16 cellular contexts compared by ENCODE assay signal in genomic region chr22:26568207-26568706, GRCh38. TPM values are rescaled to one million over a fixed set of nuclear protein-coding genes. Genes with fewer than 3 reads are reported as not detected.
DNase-seq lines count a peak whose midpoint lies in the region; ATAC-seq and TF ChIP-seq lines count a peak whose summit lies in the region.
"Had no signal": no experiment of that assay in that cellular context is flagged by ENCODE, and none has a peak within 500 bp of the region (broad histone marks: within the 10 kb centered on the region; RNA-seq: fewer than 3 reads in every experiment).

No MANE protein-coding gene starts in this region.

- H3K27me3 ChIP-seq in BLaER1: no peaks in the 10 kb centered on the region
- H3K27me3 ChIP-seq in IMR-90 (ENCODE audit: control insufficient read depth, insufficient read depth, low read length): no peaks in the 10 kb centered on the region
- H3K27me3 ChIP-seq in mesendoderm (ENCODE audit: insufficient read depth, low read length, poor library complexity): no peaks in the 10 kb centered on the region

- intact Hi-C loops in IMR-90 (cut with micrococcal nuclease): no loop called here

- H3K4ac ChIP-seq in IMR-90 (ENCODE audit: low read depth, low read length) (peak overlapping the region; percentile 73), mesendoderm (ENCODE audit: low read depth, low read length) (no peak overlapping the region)

- H3K14ac ChIP-seq in IMR-90 (replicated peaks; ENCODE audit: low read depth, low read length): no peak overlapping the region; the same call in 1 of the 2 replicates

- H3K4me3 ChIP-seq in BLaER1 (no peak overlapping the region), IMR-90 (ENCODE audit: insufficient read depth, low read depth, low read length) (no peak overlapping the region), choroid plexus epithelial cell (ENCODE audit: low read depth, low read length) (no peak overlapping the region), mesendoderm (ENCODE audit: low read length) (no peak overlapping the region)
- H3K4me3 ChIP-seq: lower lobe of right lung had no signal

- no TSS peak for BruUV-seq in IMR-90 (replicated peaks; lab: Mats Ljungman, UMichigan)

- DNase-seq in IMR-90 (peak; percentile 12), choroid plexus epithelial cell (ENCODE audit: low read depth) (peak; percentile 24), mesendoderm (peak; percentile 97), HuH-7.5 (ENCODE audit: low spot score) (no peak), omental fat pad (ENCODE audit: low spot score) (no peak), AG20443 (ENCODE audit: low spot score) (no peak), GDM1 (lab: John Stamatoyannopoulos, UW) (no peak)
- DNase-seq: activated CD4-positive, alpha-beta memory T cell treated with anti-CD3 and anti-CD28 coated beads, Interleukin-2, amount 10 ng/mL, durations not matched to agents 7 days and 5 days; amygdala; lower lobe of right lung; stimulated activated naive CD4-positive, alpha-beta T cell treated with Interleukin-2 at 50 U/mL for 16 hours; SW 1271 had no signal

- no peak overlapping the region for H3K56ac ChIP-seq in IMR-90 (ENCODE audit: extremely low read depth, insufficient read depth, low read length)
- peak overlapping the region; percentile 76 for H3K56ac ChIP-seq in mesendoderm (ENCODE audit: low read length)

- dilution Hi-C loops in IMR-90 (cut with HindIII; ENCODE audit: low sequenced_read_pairs, unreplicated experiment): no loop called here

- no peak overlapping the region for H3K9ac ChIP-seq in BLaER1
- no peak overlapping the region for H3K9ac ChIP-seq in IMR-90 (ENCODE audit: low read depth, low read length)
- H3K9ac ChIP-seq in mesendoderm (ENCODE audit: low read length): peak overlapping the region; percentile 47

- no peak overlapping the region for H2AK9ac ChIP-seq in IMR-90 (replicated peaks; ENCODE audit: low read depth, low read length, poor library complexity)

- peak overlapping the region in 1 of 2 experiments; percentile 9; a peak in 1 of 4 replicates for H4K8ac ChIP-seq in IMR-90 (ENCODE audit: low read depth in 2 of 2, low read length in 2 of 2)
- no peak overlapping the region for H4K8ac ChIP-seq in mesendoderm (ENCODE audit: low read depth, low read length)

- peak overlapping the region; percentile 23 for H2BK5ac ChIP-seq in IMR-90 (ENCODE audit: low read depth, low read length, poor library complexity, severe bottlenecking)
- H2BK5ac ChIP-seq in mesendoderm (ENCODE audit: low read length): peak overlapping the region; percentile 26

- POLR2A ChIA-PET in IMR-90 (lab: Charles Lee; ENCODE audit: unreplicated experiment): no interaction called here

- peaks cover 14% of the 10 kb centered on the region for H3K9me1 ChIP-seq in IMR-90 (ENCODE audit: insufficient read depth, low read length)

- H2BK20ac ChIP-seq in IMR-90 (ENCODE audit: low read depth, low read length): no peak overlapping the region

- no peak for TF ChIP-seq RAD21 in IMR-90 (IDR thresholded peaks at IDR 0.05; ENCODE audit: low read length)

- H3K36me3 ChIP-seq in BLaER1 (peaks cover 46% of the 10 kb centered on the region), IMR-90 (ENCODE audit: control insufficient read depth, insufficient read depth, low read length) (peaks cover 4% of the 10 kb centered on the region), mesendoderm (ENCODE audit: control insufficient read depth, insufficient read depth, low read length) (peaks cover 6% of the 10 kb centered on the region)

- H3K4me2 ChIP-seq in BLaER1 (peak overlapping the region; percentile 60), IMR-90 (ENCODE audit: low read depth, low read length) (peak overlapping the region; percentile 47), mesendoderm (ENCODE audit: low read length) (peak overlapping the region; percentile 3)

- H3K4me1 ChIP-seq in BLaER1: peaks cover 97% of the 10 kb centered on the region
- H3K4me1 ChIP-seq in IMR-90 (ENCODE audit: control insufficient read depth, insufficient read depth, low read length): peaks cover 4% of the 10 kb centered on the region
- peaks cover 14% of the 10 kb centered on the region for H3K4me1 ChIP-seq in mesendoderm (ENCODE audit: control insufficient read depth, low read depth, low read length)

- no peak for TF ChIP-seq POLR2A in IMR-90 (IDR thresholded peaks at IDR 0.05; ENCODE audit: low read depth, low read length)

- H4K20me1 ChIP-seq in BLaER1 (peaks cover 82% of the 10 kb centered on the region), IMR-90 (ENCODE audit: insufficient read depth, low read length) (peaks cover 30% of the 10 kb centered on the region)

- ATAC-seq in IMR-90 (ENCODE audit: low read depth) (no peak), omental fat pad (ENCODE audit: low FRiP score) (no peak)

- H3K79me2 ChIP-seq in mesendoderm (ENCODE audit: control insufficient read depth, insufficient read depth, low read length): peaks cover 86% of the 10 kb centered on the region

- 27% methylated on average over 2 of the region's 11 CpGs; no CpG with 5 or more reads in 1 of the 2 experiments for WGBS in IMR-90 (ENCODE audit: extremely low coverage in 2 of 2, insufficient read length in 1 of 2), 2 experiments
- WGBS in mesendoderm (ENCODE audit: extremely low coverage, insufficient coverage, low lambda C conversion rate): no CpG with 5 or more reads among the region's 11 CpGs

- TF ChIP-seq CTCF in IMR-90 (conservative IDR thresholded peaks at IDR 0.05; ENCODE audit: low read depth, low read length) (no peak), choroid plexus epithelial cell (conservative IDR thresholded peaks at IDR 0.05; ENCODE audit: low read depth, low read length) (no peak), omental fat pad (IDR thresholded peaks at IDR 0.05) (no peak)

- H3K79me1 ChIP-seq in IMR-90 (ENCODE audit: low read depth in 1 of 2, low read length in 2 of 2) (peaks cover 37 to 86% of the 10 kb centered on the region in 2 experiments), mesendoderm (ENCODE audit: low read length) (peaks cover 38% of the 10 kb centered on the region)

- H3K23ac ChIP-seq in IMR-90 (ENCODE audit: low read depth, low read length): no peak overlapping the region; the same call in 1 of the 2 replicates
- no peak overlapping the region for H3K23ac ChIP-seq in mesendoderm (ENCODE audit: low read length)

- H2BK15ac ChIP-seq in IMR-90 (ENCODE audit: low read depth, low read length) (no peak overlapping the region), mesendoderm (replicated peaks; ENCODE audit: low read depth) (no peak overlapping the region)

- CTCF ChIA-PET in IMR-90 (lab: Yijun Ruan, JAX): no interaction called here

- H3K9me3 ChIP-seq in BLaER1 (no peaks in the 10 kb centered on the region), IMR-90 (ENCODE audit: control insufficient read depth, insufficient read depth, low read length) (no peaks in the 10 kb centered on the region)
- H3K9me3 ChIP-seq: lower lobe of right lung had no signal

- peak overlapping the region; percentile 58; the same call in 1 of the 2 replicates for H2AK5ac ChIP-seq in IMR-90 (ENCODE audit: low read depth, low read length)
- no peak overlapping the region for H2AK5ac ChIP-seq in mesendoderm (ENCODE audit: low read length)

- H2AFZ ChIP-seq in IMR-90 (replicated peaks; ENCODE audit: low read length, poor library complexity): no peak overlapping the region

- in situ Hi-C loops in IMR-90 (cut with MboI; ENCODE audit: low sequenced_read_pairs): no loop called here

- H4K91ac ChIP-seq in IMR-90 (ENCODE audit: insufficient read depth, low read depth, low read length): no peak overlapping the region

- H3K27ac ChIP-seq in BLaER1 (0 out of 2 replicates have a peak overlapping the region, but pooled peaks have one; percentile 4), IMR-90 (ENCODE audit: insufficient read depth, low read length) (no peak overlapping the region), mesendoderm (ENCODE audit: low read depth, low read length) (peak overlapping the region; percentile 51)
- H3K27ac ChIP-seq: lower lobe of right lung had no signal

- H2BK120ac ChIP-seq in IMR-90 (ENCODE audit: low read depth, low read length) (no peak overlapping the region), mesendoderm (ENCODE audit: low read depth, low read length) (no peak overlapping the region)

- no peak overlapping the region for H3K18ac ChIP-seq in IMR-90 (ENCODE audit: low read depth, low read length)
- H3K18ac ChIP-seq in mesendoderm (ENCODE audit: low read length): no peak overlapping the region

- H4K5ac ChIP-seq in IMR-90 (ENCODE audit: low read depth, low read length) (no peak overlapping the region), mesendoderm (ENCODE audit: low read length) (no peak overlapping the region)

TF ChIP-seq in IMR-90, 13 proteins besides CTCF, POLR2A, EP300 and RAD21 (continues in another document):
- TF ChIP-seq RFX5 (IDR thresholded peaks at IDR 0.05; ENCODE audit: low read depth, low read length): no peak

RNA-seq across cellular contexts. Expression of gene TPST2, which starts 21.7 kb away (rescaled TPM):
- total RNA-seq in IMR-90 (2012; rRNA removed) (41.7 and 42.5 TPM in 2 replicates), omental fat pad (100 to 1,000 TPM in 1 of 4 donors, 10 to 100 TPM in 3; 39.5 to 101 (median 73.3) TPM)
- 63.6 and 81.1 TPM in 2 replicates for polyA plus RNA-seq in IMR-90 (2012; rRNA removed)
- polyA plus RNA-seq in IMR-90 (2012; cell fraction: cytosol; rRNA removed): 84.8 and 101 TPM in 2 replicates
- polyA plus RNA-seq in IMR-90 (2012; cell fraction: nucleus; rRNA removed; ENCODE audit: low replicate concordance): 50.0 and 85.2 TPM in 2 replicates
- 60.8 TPM for polyA plus RNA-seq in mesendoderm (2013, experiment 1 of 2)
- polyA plus RNA-seq in mesendoderm (2013, experiment 2 of 2): 59.3 TPM

RNA-seq across cellular contexts. Expression of gene CRYBB1, which starts 49.6 kb away (rescaled TPM):
- total RNA-seq in IMR-90 (2012; rRNA removed): not detected in 2 replicates
- not detected in 2 replicates for polyA plus RNA-seq in IMR-90 (2012; rRNA removed)
- not detected in 2 replicates for polyA plus RNA-seq in IMR-90 (2012; cell fraction: cytosol; rRNA removed)
- polyA plus RNA-seq in IMR-90 (2012; cell fraction: nucleus; rRNA removed; ENCODE audit: low replicate concordance): not detected in 2 replicates
- 7.3 TPM for polyA plus RNA-seq in mesendoderm (2013, experiment 1 of 2)
- polyA plus RNA-seq in mesendoderm (2013, experiment 2 of 2): 7.5 TPM
- total RNA-seq in omental fat pad: 1 to 10 TPM in 3 of 4 donors, under 1 TPM in 1; 0.96 to 2.2 (median 1.9) TPM
- total RNA-seq: NCI-H460 had no signal

RNA-seq across cellular contexts. Expression of gene CRYBA4, which starts 53.5 kb away (rescaled TPM):
- total RNA-seq in IMR-90 (2012; rRNA removed) (not detected in 2 replicates), omental fat pad (not detected)
- polyA plus RNA-seq in IMR-90 (2012; rRNA removed): not detected in 2 replicates
- polyA plus RNA-seq in IMR-90 (2012; cell fraction: cytosol; rRNA removed): not detected in 2 replicates
- not detected in 2 replicates for polyA plus RNA-seq in IMR-90 (2012; cell fraction: nucleus; rRNA removed; ENCODE audit: low replicate concordance)
- 0.72 TPM for polyA plus RNA-seq in mesendoderm (2013, experiment 1 of 2)
- polyA plus RNA-seq in mesendoderm (2013, experiment 2 of 2): 0.60 TPM
- total RNA-seq: lower lobe of right lung, NCI-H460 had no signal
- polyA plus RNA-seq: CD14-positive monocyte, IgD-negative memory B cell had no signal

RNA-seq across cellular contexts. Expression of gene TFIP11, which starts 56.0 kb away (rescaled TPM):
- 37.5 and 43.2 TPM in 2 replicates for total RNA-seq in IMR-90 (2012; rRNA removed)
- 22.5 and 23.6 TPM in 2 replicates for polyA plus RNA-seq in IMR-90 (2012; rRNA removed)
- 16.0 and 16.7 TPM in 2 replicates for polyA plus RNA-seq in IMR-90 (2012; cell fraction: cytosol; rRNA removed)
- polyA plus RNA-seq in IMR-90 (2012; cell fraction: nucleus; rRNA removed; ENCODE audit: low replicate concordance): 35.1 and 48.4 TPM in 2 replicates
- polyA plus RNA-seq in mesendoderm (2013, experiment 1 of 2): 17.8 TPM
- 17.8 TPM for polyA plus RNA-seq in mesendoderm (2013, experiment 2 of 2)
- total RNA-seq in omental fat pad: 10 to 100 TPM; 14.8 to 39.1 (median 20.2) TPM

Comparison
In these comparisons a context has a peak if more than half of its experiments do, and no peak if none do; other contexts are left out.
1. H3K4me2 ChIP-seq: peak in every context shown above with its lines; median percentile 60 in BLaER1; 47 in IMR-90; 3 in mesendoderm.
2. DNase-seq: peak in IMR-90 (single experiment), choroid plexus epithelial cell (single experiment) and mesendoderm (single experiment); none in HuH-7.5 (single experiment), omental fat pad (single experiment), AG20443 (single experiment) and GDM1 (single experiment).